In genomic region chr19:49656456-49657109, GRCh38 we compare ENCODE assay signal across 16 cellular contexts.
"Had no signal": no experiment of that assay in that cellular context is flagged by ENCODE, and none has a peak within 500 bp of the region (broad histone marks: within the 10 kb centered on the region; RNA-seq: fewer than 3 reads in every experiment).

No MANE protein-coding gene starts in this region.

- H3K4me3 ChIP-seq: right atrium auricular region, suprapubic skin, upper lobe of left lung had no signal

- H3K27me3 Mint-ChIP-seq: activated B cell treated with CpG ODN at 0.5 μM for 24 hours; activated CD8-positive, alpha-beta T cell treated with anti-CD3 and anti-CD28 coated beads for 36 hours; stimulated activated naive CD8-positive, alpha-beta T cell treated with anti-CD3 and anti-CD28 coated beads, Interleukin-15, Interleukin-2, amounts not matched to agents 100 ng/mL and 50 ng/mL, for 24 hours; T-helper 17 cell had no signal

- H3K4me1 ChIP-seq: foreskin keratinocyte, right atrium auricular region, suprapubic skin, upper lobe of left lung had no signal

- DNase-seq: activated B cell treated with CpG ODN at 0.5 μM for 24 hours; activated CD4-positive, alpha-beta T cell treated with anti-CD3 and anti-CD28 coated beads for 48 hours; activated CD8-positive, alpha-beta T cell treated with anti-CD3 and anti-CD28 coated beads for 36 hours; activated gamma-delta T cell; activated T-cell treated with anti-CD3 and anti-CD28 coated beads, Interleukin-2, amount 50 U/mL, for 72 hours; anterior cingulate cortex; cortex of kidney; effector CD8-positive, alpha-beta T cell; foreskin keratinocyte; stimulated activated CD4-positive, alpha-beta T cell treated with anti-CD3 and anti-CD28 coated beads, Interleukin-4, amount 100 ng/mL, for 24 hours; T-helper 17 cell had no signal

- H3K9me3 ChIP-seq: neutrophil, right atrium auricular region, suprapubic skin, upper lobe of left lung had no signal

- H3K27me3 ChIP-seq: foreskin keratinocyte, neutrophil, right atrium auricular region, suprapubic skin, upper lobe of left lung had no signal

- H3K4me3 Mint-ChIP-seq: activated B cell treated with CpG ODN at 0.5 μM for 24 hours; activated CD8-positive, alpha-beta T cell treated with anti-CD3 and anti-CD28 coated beads for 36 hours; activated T-cell treated with anti-CD3 and anti-CD28 coated beads, Interleukin-2, amount 50 U/mL, for 72 hours; stimulated activated naive CD8-positive, alpha-beta T cell treated with anti-CD3 and anti-CD28 coated beads, Interleukin-15, Interleukin-2, amounts not matched to agents 100 ng/mL and 50 ng/mL, for 24 hours; T-helper 17 cell had no signal

- H3K27ac ChIP-seq: foreskin keratinocyte, neutrophil, right atrium auricular region, suprapubic skin, upper lobe of left lung had no signal

- ATAC-seq: activated CD8-positive, alpha-beta T cell treated with anti-CD3 and anti-CD28 coated beads for 36 hours; activated T-cell treated with anti-CD3 and anti-CD28 coated beads, Interleukin-2, amount 50 U/mL, for 72 hours; foreskin keratinocyte; T-helper 17 cell had no signal

- H3K27ac Mint-ChIP-seq: activated B cell treated with CpG ODN at 0.5 μM for 24 hours; activated CD8-positive, alpha-beta T cell treated with anti-CD3 and anti-CD28 coated beads for 36 hours; activated T-cell treated with anti-CD3 and anti-CD28 coated beads, Interleukin-2, amount 50 U/mL, for 72 hours; stimulated activated naive CD8-positive, alpha-beta T cell treated with anti-CD3 and anti-CD28 coated beads, Interleukin-15, Interleukin-2, amounts not matched to agents 100 ng/mL and 50 ng/mL, for 24 hours; T-helper 17 cell had no signal

- H3K9me3 Mint-ChIP-seq: activated B cell treated with CpG ODN at 0.5 μM for 24 hours; activated CD8-positive, alpha-beta T cell treated with anti-CD3 and anti-CD28 coated beads for 36 hours; activated T-cell treated with anti-CD3 and anti-CD28 coated beads, Interleukin-2, amount 50 U/mL, for 72 hours; stimulated activated naive CD8-positive, alpha-beta T cell treated with anti-CD3 and anti-CD28 coated beads, Interleukin-15, Interleukin-2, amounts not matched to agents 100 ng/mL and 50 ng/mL, for 24 hours had no signal

- H3K4me1 Mint-ChIP-seq: activated B cell treated with CpG ODN at 0.5 μM for 24 hours had no signal
